In the genomic region with DNA sequence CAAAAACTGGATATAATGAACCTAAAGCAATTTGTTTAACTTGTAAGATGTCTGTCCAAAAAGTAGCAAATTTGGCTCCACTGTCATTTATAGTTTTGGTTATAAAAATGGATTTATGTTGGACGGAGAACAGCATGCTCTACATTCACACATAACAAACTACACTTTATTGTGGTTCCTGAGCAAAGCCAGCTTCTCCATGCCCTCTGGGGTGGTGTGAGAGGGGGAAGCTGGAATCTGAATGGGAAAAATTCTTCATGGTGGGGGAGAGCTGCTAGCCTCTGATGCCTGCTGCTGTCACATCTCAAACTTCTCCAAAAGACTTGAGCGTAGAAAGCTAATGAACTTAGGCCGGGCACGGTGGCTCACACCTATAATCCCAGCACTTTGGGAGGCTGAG, we compare ENCODE assay signal across 19 cellular contexts.
"Had no signal": no experiment of that assay in that cellular context is flagged by ENCODE, and none has a peak within 500 bp of the region (broad histone marks: within the 10 kb centered on the region; RNA-seq: fewer than 3 reads in every experiment).

No MANE protein-coding gene starts in this region.

- ATAC-seq: activated CD8-positive, alpha-beta T cell treated with anti-CD3 and anti-CD28 coated beads for 36 hours; activated naive CD8-positive, alpha-beta T cell treated with anti-CD3 and anti-CD28 coated beads, Interleukin-2, amount 50 U/mL, for 24 hours; activated T-cell treated with anti-CD3 and anti-CD28 coated beads, Interleukin-2, amount 50 U/mL, for 4 hours; gastrocnemius medialis; heart left ventricle; left lobe of liver had no signal

- H3K27me3 ChIP-seq: ascending aorta, colonic mucosa, gastrocnemius medialis, heart left ventricle, stomach, upper lobe of left lung had no signal

- H3K9me3 ChIP-seq: ascending aorta, colonic mucosa, gastrocnemius medialis, heart left ventricle, stomach, upper lobe of left lung had no signal

- H3K27ac ChIP-seq: ascending aorta, colonic mucosa, gastrocnemius medialis, stomach had no signal

- DNase-seq: activated CD4-positive, alpha-beta T cell treated with anti-CD3 and anti-CD28 coated beads for 48 hours; activated CD4-positive, CD25-positive, alpha-beta regulatory T cell; activated CD8-positive, alpha-beta T cell treated with anti-CD3 and anti-CD28 coated beads for 36 hours; activated naive CD4-positive, alpha-beta T cell treated with anti-CD3 and anti-CD28 coated beads, Interleukin-2, amount 10 ng/mL, durations not matched to agents 7 days and 5 days; activated naive CD8-positive, alpha-beta T cell treated with anti-CD3 and anti-CD28 coated beads, Interleukin-2, amount 50 U/mL, for 24 hours; activated T-cell treated with anti-CD3 and anti-CD28 coated beads, Interleukin-2, amount 50 U/mL, for 4 hours; colonic mucosa; gastrocnemius medialis; heart left ventricle; kidney; midbrain; nephron progenitor cell; occipital lobe; stimulated activated CD4-positive, alpha-beta T cell treated with anti-CD3 and anti-CD28 coated beads, Interleukin-15, amount 100 ng/mL, for 24 hours; stimulated activated CD4-positive, alpha-beta T cell treated with anti-CD3 and anti-CD28 coated beads, Interleukin-4, amount 100 ng/mL, for 1 hour; stomach; upper lobe of left lung had no signal

- H3K4me1 ChIP-seq: ascending aorta, colonic mucosa, gastrocnemius medialis had no signal

- H3K4me3 ChIP-seq: ascending aorta, colonic mucosa, gastrocnemius medialis, heart left ventricle, stomach, upper lobe of left lung had no signal

- H3K36me3 ChIP-seq: ascending aorta, colonic mucosa, gastrocnemius medialis, heart left ventricle, stomach, upper lobe of left lung had no signal
